ENCODE assay signal across 16 cellular contexts in the genomic region with DNA sequence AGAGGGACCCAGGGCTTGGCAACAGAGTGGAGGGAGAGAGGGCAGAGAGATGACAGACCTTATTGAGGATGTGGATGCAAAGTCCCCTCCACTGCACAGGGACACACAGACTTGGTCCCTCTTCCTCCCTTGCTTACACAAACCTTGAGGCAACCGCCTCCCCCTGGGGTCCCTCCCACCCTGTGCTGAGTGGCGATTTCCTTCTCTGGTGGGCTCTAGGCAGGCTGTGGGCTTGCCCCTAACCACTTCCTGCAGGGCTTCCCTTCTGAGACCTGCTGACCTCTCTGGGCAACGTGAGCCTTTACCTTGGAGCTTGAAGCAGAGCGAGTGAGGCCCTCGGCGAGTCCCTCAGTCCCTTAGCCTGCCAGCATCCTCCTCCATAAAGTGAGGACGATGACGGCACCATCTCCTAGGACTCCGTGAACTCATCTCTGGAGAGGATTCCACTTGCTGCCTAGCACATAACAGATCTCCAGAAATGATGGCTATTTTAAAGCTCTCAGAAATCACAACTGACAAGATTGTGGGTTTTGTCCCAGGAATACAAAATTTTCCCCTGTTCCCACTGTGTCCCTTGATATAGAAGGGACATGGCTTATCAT. TPM values are rescaled to one million over a fixed set of nuclear protein-coding genes. Genes with fewer than 3 reads are reported as not detected.
DNase-seq lines count a peak whose midpoint lies in the region; ATAC-seq and TF ChIP-seq lines count a peak whose summit lies in the region.
"Had no signal": no experiment of that assay in that cellular context is flagged by ENCODE, and none has a peak within 500 bp of the region (broad histone marks: within the 10 kb centered on the region; RNA-seq: fewer than 3 reads in every experiment).

No MANE protein-coding gene starts in this region.

- peaks cover 10% of the 10 kb centered on the region for H3K36me3 Mint-ChIP-seq in chondrocyte (ENCODE audit: low read depth)
- no peaks in the 10 kb centered on the region for H3K36me3 Mint-ChIP-seq in stimulated activated effector memory CD8-positive, alpha-beta T cell treated with anti-CD3 and anti-CD28 coated beads, Interleukin-12 subunit alpha, Interleukin-12 subunit beta, amount 100 ng/mL, for 72 hours

- H3K4me1 Mint-ChIP-seq in chondrocyte (ENCODE audit: low read depth) = peaks cover 4% of the 10 kb centered on the region
- H3K4me1 Mint-ChIP-seq in stimulated activated effector memory CD8-positive, alpha-beta T cell treated with anti-CD3 and anti-CD28 coated beads, Interleukin-12 subunit alpha, Interleukin-12 subunit beta, amount 100 ng/mL, for 72 hours = peaks cover 12% of the 10 kb centered on the region

- H3K4me3 Mint-ChIP-seq in chondrocyte (ENCODE audit: unreplicated experiment) = no peak overlapping the region
- H3K4me3 Mint-ChIP-seq in stimulated activated effector memory CD8-positive, alpha-beta T cell treated with anti-CD3 and anti-CD28 coated beads, Interleukin-12 subunit alpha, Interleukin-12 subunit beta, amount 100 ng/mL, for 72 hours = no peak overlapping the region
- H3K4me3 Mint-ChIP-seq: CD4-positive, alpha-beta T cell; HFFc6 had no signal

- H3K36me3 ChIP-seq in DND-41 (ENCODE audit: insufficient read depth, low read length) = no peaks in the 10 kb centered on the region

- no peak overlapping the region for H3K4me3 ChIP-seq in DND-41 (ENCODE audit: low read depth in 1 of 2, low read length in 2 of 2)

- H3K79me2 ChIP-seq in DND-41 (ENCODE audit: insufficient read depth, low read length) = no peaks in the 10 kb centered on the region

- H3K9ac ChIP-seq in DND-41 (ENCODE audit: low read depth, low read length) = no peak overlapping the region

- no peaks in the 10 kb centered on the region for H3K9me3 ChIP-seq in DND-41 (ENCODE audit: insufficient read depth, low read length, severe bottlenecking)

- H4K20me1 ChIP-seq in DND-41 (ENCODE audit: insufficient read depth, low read length) = no peaks in the 10 kb centered on the region

- ATAC-seq in DND-41 (ENCODE audit: insufficient read depth, low read depth) (peak; percentile 65), HG03139 (IDR thresholded peaks at IDR 0.05; ENCODE audit: unreplicated experiment) (no peak)
- ATAC-seq in stimulated activated effector memory CD8-positive, alpha-beta T cell treated with anti-CD3 and anti-CD28 coated beads, Interleukin-12 subunit alpha, Interleukin-12 subunit beta, amount 100 ng/mL, for 72 hours = no peak
- ATAC-seq: Panc1 had no signal

- H3K9me3 Mint-ChIP-seq in chondrocyte (ENCODE audit: low read depth) = no peaks in the 10 kb centered on the region
- no peaks in the 10 kb centered on the region for H3K9me3 Mint-ChIP-seq in stimulated activated effector memory CD8-positive, alpha-beta T cell treated with anti-CD3 and anti-CD28 coated beads, Interleukin-12 subunit alpha, Interleukin-12 subunit beta, amount 100 ng/mL, for 72 hours
- H3K9me3 Mint-ChIP-seq: CD4-positive, alpha-beta T cell; HFFc6 had no signal

- DNase-seq in DND-41 = peak; percentile 50
- DNase-seq in MV-4-11 (lab: John Stamatoyannopoulos, UW) = peak; percentile 21
- DNase-seq in chondrocyte (ENCODE audit: low spot score) = peak; percentile 67
- DNase-seq in stimulated activated effector memory CD8-positive, alpha-beta T cell treated with anti-CD3 and anti-CD28 coated beads, Interleukin-12 subunit alpha, Interleukin-12 subunit beta, amount 100 ng/mL, for 72 hours (ENCODE audit: low spot score in 2 of 2) = no peak
- DNase-seq in NCI-H1694 treated with DMSO at 0.1 percent for 48 hours (lab: John Stamatoyannopoulos, UW) = no peak
- no peak for DNase-seq in GM20000 (ENCODE audit: low spot score)
- DNase-seq: ACHN; AML-193; CD4-positive, alpha-beta T cell; HFFc6; Karpas-422; NCI-H187 treated with DMSO at 0.1 percent for 48 hours; NCI-H446; NCI-H748 treated with DMSO at 0.1 percent for 48 hours had no signal

- no peak overlapping the region for H2AFZ ChIP-seq in DND-41 (ENCODE audit: low read depth, low read length)

- H3K27ac ChIP-seq in DND-41 (ENCODE audit: low read length) = peak overlapping the region; percentile 45

- no peaks in the 10 kb centered on the region for H3K27me3 ChIP-seq in DND-41 (ENCODE audit: insufficient read depth, low read length, poor library complexity)

- H3K4me1 ChIP-seq in DND-41 (ENCODE audit: insufficient read depth, low read length) = peaks cover 20% of the 10 kb centered on the region

- H3K27me3 Mint-ChIP-seq in chondrocyte (ENCODE audit: low read depth) = no peaks in the 10 kb centered on the region

- no peak overlapping the region for H3K4me2 ChIP-seq in DND-41 (ENCODE audit: insufficient read depth, low read length)

- TF ChIP-seq CTCF in DND-41 (IDR thresholded peaks at IDR 0.05; ENCODE audit: borderline replicate concordance, extremely low read depth, low read length, poor library complexity, severe bottlenecking) (no peak), chondrocyte (IDR thresholded peaks at IDR 0.05) (no peak), GM20000 (IDR thresholded peaks at IDR 0.05; ENCODE audit: extremely low read depth, missing control alignments) (no peak)

- H3K27ac Mint-ChIP-seq in chondrocyte (ENCODE audit: unreplicated experiment) = no peak overlapping the region
- peak overlapping the region; percentile 68 for H3K27ac Mint-ChIP-seq in stimulated activated effector memory CD8-positive, alpha-beta T cell treated with anti-CD3 and anti-CD28 coated beads, Interleukin-12 subunit alpha, Interleukin-12 subunit beta, amount 100 ng/mL, for 72 hours
- H3K27ac Mint-ChIP-seq: CD4-positive, alpha-beta T cell; HFFc6 had no signal

RNA-seq across cellular contexts. Expression of a gene that starts 25.0 kb away (rescaled TPM):
- 5.3 to 8.4 TPM (median 8.2 TPM) in 3 replicates for total RNA-seq in chondrocyte

Comparison
In these comparisons a context has a peak if more than half of its experiments do, and no peak if none do; other contexts are left out.
1. DNase-seq: peak in DND-41 (single experiment), MV-4-11 (single experiment) and chondrocyte (single experiment); none in stimulated activated effector memory CD8-positive, alpha-beta T cell treated with anti-CD3 and anti-CD28 coated beads, Interleukin-12 subunit alpha, Interleukin-12 subunit beta, amount 100 ng/mL, for 72 hours (0 of 2), NCI-H1694 treated with DMSO at 0.1 percent for 48 hours (single experiment) and GM20000 (single experiment).